9 cellular contexts compared by ENCODE assay signal in genomic region chr9:36189978-36190377, GRCh38. TPM values are rescaled to one million over a fixed set of nuclear protein-coding genes. Genes with fewer than 3 reads are reported as not detected.
DNase-seq lines count a peak whose midpoint lies in the region; ATAC-seq and TF ChIP-seq lines count a peak whose summit lies in the region.
"Had no signal": no experiment of that assay in that cellular context is flagged by ENCODE, and none has a peak within 500 bp of the region (broad histone marks: within the 10 kb centered on the region; RNA-seq: fewer than 3 reads in every experiment).

No MANE protein-coding gene starts in this region.

- CTCF ChIA-PET in naive thymus-derived CD4-positive, alpha-beta T cell (lab: Charles Lee): interaction anchor here (0.6 to 2.6 kb wide), 13 partner anchors 9 to 934 kb away, joined by 3 to 25 read pairs (median 4); partner anchors contain the start of gene GNE

- peaks cover 0 to 16% (median 7%) of the 10 kb centered on the region in 5 donors for H3K36me3 Mint-ChIP-seq in naive thymus-derived CD4-positive, alpha-beta T cell

- H3K27me3 Mint-ChIP-seq in naive thymus-derived CD4-positive, alpha-beta T cell: no peaks in the 10 kb centered on the region

- no peak for DNase-seq in LNCaP clone FGC (ENCODE audit: low read depth)
- no peak for DNase-seq in choroid plexus epithelial cell (ENCODE audit: low read depth)
- no peak for DNase-seq in naive thymus-derived CD4-positive, alpha-beta T cell
- no peak for DNase-seq in amniotic stem cell (lab: John Stamatoyannopoulos, UW)
- DNase-seq in NAMALWA (ENCODE audit: low spot score): no peak

- H3K4me3 ChIP-seq in LNCaP clone FGC (ENCODE audit: low read depth, low read length) (peak overlapping the region; percentile 86), choroid plexus epithelial cell (ENCODE audit: low read depth, low read length) (peak overlapping the region; percentile 78)
- peak overlapping the region; percentile 98 for H3K4me3 ChIP-seq in naive thymus-derived CD4-positive, alpha-beta T cell (ENCODE audit: low read length)

- no peaks in the 10 kb centered on the region for H3K9me3 Mint-ChIP-seq in naive thymus-derived CD4-positive, alpha-beta T cell

- intact Hi-C loops in naive thymus-derived CD4-positive, alpha-beta T cell (cut with micrococcal nuclease): loop anchor here (1.0 to 10.0 kb wide), 24 partner anchors 24 to 1813 kb away; partner anchors contain the start of genes GNE (in 2 of the 2), ATOSB (in 1 of the 2), FAM221B (in 1 of the 2) and GLIPR2 (in 1 of the 2)

- peaks cover 0 to 12% (median 0%) of the 10 kb centered on the region in 3 experiments for H3K36me3 ChIP-seq in naive thymus-derived CD4-positive, alpha-beta T cell (ENCODE audit: control insufficient read depth in 2 of 3, insufficient read depth in 3 of 3, low read length in 3 of 3)

- peaks cover 38 to 52% (median 44%) of the 10 kb centered on the region in 7 donors for H3K4me1 Mint-ChIP-seq in naive thymus-derived CD4-positive, alpha-beta T cell

- ATAC-seq in naive thymus-derived CD4-positive, alpha-beta T cell: no peak
- ATAC-seq in GM18858 (IDR thresholded peaks at IDR 0.05; ENCODE audit: unreplicated experiment) (no peak), GM21526 (IDR thresholded peaks at IDR 0.05; ENCODE audit: low FRiP score, unreplicated experiment) (no peak)

- TF ChIP-seq CTCF in C4-2B (conservative IDR thresholded peaks at IDR 0.05) (no peak), LNCaP clone FGC (IDR thresholded peaks at IDR 0.05; ENCODE audit: control insufficient read depth, extremely low read depth, insufficient read depth) (no peak), choroid plexus epithelial cell (conservative IDR thresholded peaks at IDR 0.05; ENCODE audit: low read depth, low read length) (no peak)

- no peaks in the 10 kb centered on the region for H3K27me3 ChIP-seq in naive thymus-derived CD4-positive, alpha-beta T cell (ENCODE audit: control insufficient read depth in 2 of 2, insufficient read depth in 2 of 2, low read length in 2 of 2)

- H3K9me3 ChIP-seq in naive thymus-derived CD4-positive, alpha-beta T cell (ENCODE audit: control insufficient read depth in 2 of 3, low read length in 3 of 3): no peaks in the 10 kb centered on the region

- POLR2A ChIA-PET in naive thymus-derived CD4-positive, alpha-beta T cell (lab: Charles Lee): interaction anchor here (0.5 to 5.7 kb wide), 10 partner anchors 12 to 294 kb away, joined by 3 to 30 read pairs (median 4); partner anchors contain the start of gene GNE

- peaks cover 25 to 35% of the 10 kb centered on the region in 2 donors for H3K4me1 ChIP-seq in naive thymus-derived CD4-positive, alpha-beta T cell (ENCODE audit: control insufficient read depth in 2 of 2, insufficient read depth in 2 of 2, low read length in 2 of 2)

- H3K4me3 Mint-ChIP-seq in naive thymus-derived CD4-positive, alpha-beta T cell: peak overlapping the region; percentile 86 to 98 (median 95)

- peak overlapping the region in 7 of 9 donors; percentile 17 to 95 (median 89) for H3K27ac Mint-ChIP-seq in naive thymus-derived CD4-positive, alpha-beta T cell

- peak overlapping the region; percentile 95 for H3K27ac ChIP-seq in C4-2B
- H3K27ac ChIP-seq in naive thymus-derived CD4-positive, alpha-beta T cell (ENCODE audit: low read depth, low read length): peak overlapping the region; percentile 91

RNA-seq across cellular contexts. Expression of gene CLTA, which starts 0.7 kb away (rescaled TPM):
- 100 to 1,000 TPM in 1 of 5 experiments, 10 to 100 TPM in 4; 32.2 to 140 (median 69.5) TPM for total RNA-seq in naive thymus-derived CD4-positive, alpha-beta T cell
- polyA plus RNA-seq in naive thymus-derived CD4-positive, alpha-beta T cell: 100 to 1,000 TPM in 1 of 2 donors, 10 to 100 TPM in 1; 72.0 to 114 TPM

RNA-seq across cellular contexts. Expression of gene CCIN, which starts 20.8 kb away (rescaled TPM):
- 1 to 10 TPM in 1 of 5 experiments, under 1 TPM in 2, not detected in 2; 0.15 to 3.6 (median 0.56) TPM for total RNA-seq in naive thymus-derived CD4-positive, alpha-beta T cell
- polyA plus RNA-seq in naive thymus-derived CD4-positive, alpha-beta T cell: under 1 TPM in 1 of 2 donors, not detected in 1; 0.41 TPM
- total RNA-seq: HT1080 had no signal

RNA-seq across cellular contexts. Expression of gene GLIPR2, which starts 53.4 kb away (rescaled TPM):
- 10 to 100 TPM in 3 of 5 experiments, 1 to 10 TPM in 2; 7.7 to 74.7 (median 18.6) TPM for total RNA-seq in naive thymus-derived CD4-positive, alpha-beta T cell
- 10 to 100 TPM; 38.8 to 68.6 TPM for polyA plus RNA-seq in naive thymus-derived CD4-positive, alpha-beta T cell
